ENCODE assay signal across 16 cellular contexts in the genomic region with DNA sequence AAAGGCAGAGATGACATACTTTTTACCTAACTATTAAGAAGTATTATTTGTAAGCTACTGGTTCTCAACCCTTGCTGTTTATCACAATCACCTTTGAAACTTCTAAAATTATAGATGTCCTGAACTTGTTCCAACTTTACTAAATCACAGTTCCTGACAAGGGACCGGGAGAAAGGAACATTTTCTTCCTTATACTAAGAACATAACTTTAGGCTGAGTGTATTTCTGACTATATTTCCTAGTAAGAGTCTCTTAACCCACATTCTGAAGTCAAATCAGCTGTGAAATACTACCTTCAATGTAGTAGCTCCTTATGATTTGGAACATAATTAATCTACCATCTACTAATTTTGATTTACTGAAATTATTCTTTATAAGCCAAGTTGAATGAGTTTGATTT.
DNase-seq lines count a peak whose midpoint lies in the region; ATAC-seq and TF ChIP-seq lines count a peak whose summit lies in the region.
"Had no signal": no experiment of that assay in that cellular context is flagged by ENCODE, and none has a peak within 500 bp of the region (broad histone marks: within the 10 kb centered on the region; RNA-seq: fewer than 3 reads in every experiment).

No MANE protein-coding gene starts in this region.

- peaks cover 0 to 14% (median 6%) of the 10 kb centered on the region in 4 donors for H3K4me1 ChIP-seq in tibial artery

- peak overlapping the region; percentile 50 for H3K27ac Mint-ChIP-seq in activated T-cell treated with anti-CD3 and anti-CD28 coated beads, Interleukin-2, amount 50 U/mL, for 72 hours
- H3K27ac Mint-ChIP-seq in activated CD4-positive, alpha-beta T cell treated with anti-CD3 and anti-CD28 coated beads, Interleukin-2, amount 10 ng/mL, durations not matched to agents 24 days and 14 days: no peak overlapping the region
- H3K27ac Mint-ChIP-seq: B cell had no signal

- no peak overlapping the region for H3K4me3 ChIP-seq in foreskin fibroblast (ENCODE audit: low read depth in 1 of 2, low read length in 2 of 2)
- no peak overlapping the region for H3K4me3 ChIP-seq in tibial artery
- H3K4me3 ChIP-seq: HAP-1 had no signal

- H3K9me3 Mint-ChIP-seq in activated T-cell treated with anti-CD3 and anti-CD28 coated beads, Interleukin-2, amount 50 U/mL, for 72 hours: no peaks in the 10 kb centered on the region
- no peaks in the 10 kb centered on the region for H3K9me3 Mint-ChIP-seq in activated T-cell treated with anti-CD3 and anti-CD28 coated beads, Interleukin-2, amount 50 U/mL, for 4 hours
- no peaks in the 10 kb centered on the region for H3K9me3 Mint-ChIP-seq in activated CD4-positive, alpha-beta T cell treated with anti-CD3 and anti-CD28 coated beads, Interleukin-2, amount 10 ng/mL, durations not matched to agents 24 days and 14 days

- TF ChIP-seq CTCF in foreskin fibroblast (IDR thresholded peaks at IDR 0.05; ENCODE audit: low read depth, low read length) (no peak), tibial artery (IDR thresholded peaks at IDR 0.05) (no peak)

- peak overlapping the region; percentile 20 to 30 for H3K27ac ChIP-seq in tibial artery
- H3K27ac ChIP-seq: 22Rv1 had no signal

- H3K4me1 Mint-ChIP-seq in activated T-cell treated with anti-CD3 and anti-CD28 coated beads, Interleukin-2, amount 50 U/mL, for 72 hours (ENCODE audit: low read depth): no peaks in the 10 kb centered on the region
- H3K4me1 Mint-ChIP-seq in activated T-cell treated with anti-CD3 and anti-CD28 coated beads, Interleukin-2, amount 50 U/mL, for 4 hours (ENCODE audit: low read depth): peaks cover 2% of the 10 kb centered on the region
- H3K4me1 Mint-ChIP-seq in activated CD4-positive, alpha-beta T cell treated with anti-CD3 and anti-CD28 coated beads, Interleukin-2, amount 10 ng/mL, durations not matched to agents 24 days and 14 days: no peaks in the 10 kb centered on the region
- H3K4me1 Mint-ChIP-seq: B cell had no signal

- H3K36me3 ChIP-seq in tibial artery: peaks cover 35 to 66% (median 42%) of the 10 kb centered on the region in 3 donors

- ATAC-seq in activated T-cell treated with anti-CD3 and anti-CD28 coated beads, Interleukin-2, amount 50 U/mL, for 72 hours (replicated peaks in 1 of 2): no peak
- ATAC-seq in activated T-cell treated with anti-CD3 and anti-CD28 coated beads, Interleukin-2, amount 50 U/mL, for 4 hours: no peak
- no peak for ATAC-seq in GM18909 (IDR thresholded peaks at IDR 0.05; ENCODE audit: poor library complexity, unreplicated experiment)

- no peaks in the 10 kb centered on the region for H3K27me3 ChIP-seq in tibial artery

- H3K9me3 ChIP-seq in tibial artery: no peaks in the 10 kb centered on the region
- H3K9me3 ChIP-seq: HAP-1 had no signal

- DNase-seq in activated T-cell treated with anti-CD3 and anti-CD28 coated beads, Interleukin-2, amount 50 U/mL, for 72 hours: no peak
- no peak for DNase-seq in activated T-cell treated with anti-CD3 and anti-CD28 coated beads, Interleukin-2, amount 50 U/mL, for 4 hours
- DNase-seq in amniotic epithelial cell (ENCODE audit: low read depth) (peak; percentile 65), foreskin fibroblast (peak; percentile 12 to 47), tibial artery (no peak), H4 (ENCODE audit: low spot score) (no peak)
- no peak for DNase-seq in activated CD4-positive, alpha-beta T cell treated with anti-CD3 and anti-CD28 coated beads, Interleukin-2, amount 10 ng/mL, durations not matched to agents 24 days and 14 days
- DNase-seq: DMS79 treated with DMSO at 0.1 percent for 48 hours, NCI-H1092 treated with DMSO at 0.1 percent for 48 hours, NCI-H2081 treated with DMSO at 0.1 percent for 48 hours, OCI-M1, Right ventricle myocardium superior had no signal

- no peak overlapping the region for H3K4me3 Mint-ChIP-seq in activated T-cell treated with anti-CD3 and anti-CD28 coated beads, Interleukin-2, amount 50 U/mL, for 72 hours
- no peak overlapping the region for H3K4me3 Mint-ChIP-seq in activated T-cell treated with anti-CD3 and anti-CD28 coated beads, Interleukin-2, amount 50 U/mL, for 4 hours
- H3K4me3 Mint-ChIP-seq in activated CD4-positive, alpha-beta T cell treated with anti-CD3 and anti-CD28 coated beads, Interleukin-2, amount 10 ng/mL, durations not matched to agents 24 days and 14 days: no peak overlapping the region
- H3K4me3 Mint-ChIP-seq: B cell had no signal

- H3K36me3 Mint-ChIP-seq in activated T-cell treated with anti-CD3 and anti-CD28 coated beads, Interleukin-2, amount 50 U/mL, for 72 hours (ENCODE audit: insufficient read depth in 2 of 2): peaks cover 3 to 19% of the 10 kb centered on the region in 2 donors
- peaks cover 42% of the 10 kb centered on the region for H3K36me3 Mint-ChIP-seq in activated T-cell treated with anti-CD3 and anti-CD28 coated beads, Interleukin-2, amount 50 U/mL, for 4 hours (ENCODE audit: insufficient read depth)
- H3K36me3 Mint-ChIP-seq in activated CD4-positive, alpha-beta T cell treated with anti-CD3 and anti-CD28 coated beads, Interleukin-2, amount 10 ng/mL, durations not matched to agents 24 days and 14 days (ENCODE audit: low read depth): peaks cover 50% of the 10 kb centered on the region

- intact Hi-C loops in tibial artery (cut with DNase I; ENCODE audit: low total_unique reads): no loop called here
- intact Hi-C loops in activated CD4-positive, alpha-beta T cell treated with anti-CD3 and anti-CD28 coated beads, Interleukin-2, amount 10 ng/mL, durations not matched to agents 24 days and 14 days (cut with micrococcal nuclease): no loop called here

- H3K27me3 Mint-ChIP-seq in activated T-cell treated with anti-CD3 and anti-CD28 coated beads, Interleukin-2, amount 50 U/mL, for 72 hours (ENCODE audit: low read depth): no peaks in the 10 kb centered on the region
- no peaks in the 10 kb centered on the region for H3K27me3 Mint-ChIP-seq in activated T-cell treated with anti-CD3 and anti-CD28 coated beads, Interleukin-2, amount 50 U/mL, for 4 hours (ENCODE audit: low read depth)
- no peaks in the 10 kb centered on the region for H3K27me3 Mint-ChIP-seq in activated CD4-positive, alpha-beta T cell treated with anti-CD3 and anti-CD28 coated beads, Interleukin-2, amount 10 ng/mL, durations not matched to agents 24 days and 14 days
- H3K27me3 Mint-ChIP-seq: B cell had no signal

Comparison
In these comparisons a context has a peak if more than half of its experiments do, and no peak if none do; other contexts are left out.
1. DNase-seq: peak in amniotic epithelial cell (single experiment) and foreskin fibroblast (2 of 2); none in activated T-cell treated with anti-CD3 and anti-CD28 coated beads, Interleukin-2, amount 50 U/mL, for 72 hours (0 of 2), activated T-cell treated with anti-CD3 and anti-CD28 coated beads, Interleukin-2, amount 50 U/mL, for 4 hours (single experiment), tibial artery (0 of 2), H4 (single experiment) and activated CD4-positive, alpha-beta T cell treated with anti-CD3 and anti-CD28 coated beads, Interleukin-2, amount 10 ng/mL, durations not matched to agents 24 days and 14 days (single experiment).